Comparison of ENCODE assay signal across 28 cellular contexts in the genomic region with DNA sequence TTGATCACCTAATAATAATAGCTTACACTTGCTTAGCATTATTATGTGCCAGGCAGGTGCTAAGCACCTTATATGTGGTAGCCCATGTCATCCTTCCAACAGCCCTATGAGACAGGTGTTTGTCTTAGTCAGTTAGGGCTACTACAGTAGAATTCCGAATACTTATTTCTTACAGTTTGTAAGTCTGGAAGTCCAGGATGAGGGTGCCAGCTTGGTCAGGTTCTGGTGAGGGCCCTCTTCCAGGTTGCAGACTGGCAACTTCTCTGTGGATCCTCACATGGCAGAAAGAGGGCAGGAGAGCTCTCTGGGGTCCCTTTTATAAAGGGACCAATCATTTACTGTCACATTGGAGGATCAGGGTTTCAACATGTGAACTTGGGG.
"Had no signal": no experiment of that assay in that cellular context is flagged by ENCODE, and none has a peak within 500 bp of the region (broad histone marks: within the 10 kb centered on the region; RNA-seq: fewer than 3 reads in every experiment).

No MANE protein-coding gene starts in this region.

- H3K4me1 ChIP-seq: breast epithelium, gastroesophageal sphincter, left ventricle myocardium inferior, spleen, uterus had no signal

- H3K4me2 ChIP-seq: hepatocyte had no signal

- H3K4me3 ChIP-seq: breast epithelium, gastroesophageal sphincter, hepatocyte, left ventricle myocardium inferior, lung, ovary, spleen, uterus had no signal

- DNase-seq: activated CD4-positive, alpha-beta memory T cell treated with anti-CD3 and anti-CD28 coated beads for 36 hours; activated CD4-positive, alpha-beta T cell treated with anti-CD3 and anti-CD28 coated beads, Interleukin-2, amount 10 ng/mL, durations not matched to agents 24 days and 14 days; activated CD4-positive, CD25-positive, alpha-beta regulatory T cell treated with anti-CD3 and anti-CD28 coated beads, Interleukin-2, amount 50 U/mL, for 72 hours; activated CD8-positive, alpha-beta memory T cell treated with anti-CD3 and anti-CD28 coated beads, Interleukin-2, amount 50 U/mL, for 4 hours; activated effector memory CD4-positive, alpha-beta T cell treated with anti-CD3 and anti-CD28 coated beads, Interleukin-2, amount 50 U/mL, for 16 hours; activated naive CD4-positive, alpha-beta T cell treated with anti-CD3 and anti-CD28 coated beads for 36 hours; activated naive CD8-positive, alpha-beta T cell treated with anti-CD3 and anti-CD28 coated beads, Interleukin-2, amount 10 ng/mL, durations not matched to agents 7 days and 5 days; activated T-cell treated with anti-CD3 and anti-CD28 coated beads, Interleukin-2, amount 50 U/mL, for 1 hour; central memory CD4-positive, alpha-beta T cell; dermis blood vessel endothelial cell; effector CD8-positive, alpha-beta T cell; islet precursor cell; left ventricle myocardium inferior; naive B cell; nephron progenitor cell; spleen; stimulated activated CD4-positive, alpha-beta T cell treated with anti-CD3 and anti-CD28 coated beads, Interleukin-2, amount 100 ng/mL, for 48 hours; stimulated activated naive CD4-positive, alpha-beta T cell treated with Interleukin-2 at 50 U/mL for 16 hours; SW 1271; T-helper 17 cell had no signal

- H3K27ac ChIP-seq: breast epithelium, epithelial cell of prostate, gastroesophageal sphincter, hepatocyte, left ventricle myocardium inferior, neutrophil, ovary, spleen had no signal

- H3K27me3 ChIP-seq: breast epithelium, gastroesophageal sphincter, hepatocyte, ovary, uterus had no signal

- H3K9me3 ChIP-seq: breast epithelium, gastroesophageal sphincter, left ventricle myocardium inferior, neutrophil, ovary, spleen, uterus had no signal

- H3K36me3 ChIP-seq: breast epithelium, gastroesophageal sphincter, left ventricle myocardium inferior, neutrophil, ovary, spleen, uterus had no signal

- ATAC-seq: T-helper 17 cell had no signal

- H2AFZ ChIP-seq: hepatocyte had no signal
